In genomic region chr1:46118856-46119255, GRCh38 we compare ENCODE assay signal across 26 cellular contexts. TPM values are rescaled to one million over a fixed set of nuclear protein-coding genes. Genes with fewer than 3 reads are reported as not detected.
"Had no signal": no experiment of that assay in that cellular context is flagged by ENCODE, and none has a peak within 500 bp of the region (broad histone marks: within the 10 kb centered on the region; RNA-seq: fewer than 3 reads in every experiment).

No MANE protein-coding gene starts in this region.

- ATAC-seq: K562, SK-N-SH treated with all-trans-retinoic acid at 6 μM for 48 hours had no signal

- H3K9ac ChIP-seq: KMS-11 had no signal

- H3K4me3 ChIP-seq: K562 had no signal

- FAIRE-seq: K562, RCC 7860 had no signal

- H3K27ac ChIP-seq: KMS-11 had no signal

- DNase-seq: Kasumi-1, MV-4-11, NCI-H1048, NCI-H1105, NCI-H1417, NCI-H1436 treated with DMSO at 0.1 percent for 48 hours, NCI-H187, NCI-H2029, NCI-H2081 treated with DMSO at 0.1 percent for 48 hours, NCI-H2171, NCI-H226, NCI-H446, NCI-H510A, NCI-H524 treated with DMSO at 0.1 percent for 48 hours, NCI-H69, NCI-H774, RPMI8226, SHP77 had no signal

- H3K4me2 ChIP-seq: KMS-11 had no signal

RNA-seq across cellular contexts. Expression of gene TSPAN1, which starts 56.0 kb away (rescaled TPM):
- total RNA-seq: SK-MEL-5 had no signal
- polyA plus RNA-seq: IgD-negative memory B cell, K562 had no signal

RNA-seq across cellular contexts. Expression of gene P3R3URF, which starts 57.4 kb away (rescaled TPM):
- total RNA-seq: HT1080, K562, MCF 10A, SK-MEL-5 had no signal
- polyA plus RNA-seq: IgD-negative memory B cell, K562 had no signal
